In genomic region chr1:109685399-109685798, GRCh38 we compare ENCODE assay signal across 5 cellular contexts. TPM values are rescaled to one million over a fixed set of nuclear protein-coding genes. Genes with fewer than 3 reads are reported as not detected.
"Had no signal": no experiment of that assay in that cellular context is flagged by ENCODE, and none has a peak within 500 bp of the region (broad histone marks: within the 10 kb centered on the region; RNA-seq: fewer than 3 reads in every experiment).

No MANE protein-coding gene starts in this region.

RNA-seq across cellular contexts. Expression of gene GSTM1, which starts 2.2 kb away (rescaled TPM):
- total RNA-seq: GM23338, HT-29, IMR-90, K562 had no signal
- polyA plus RNA-seq: GM23338, IMR-90, K562 had no signal

RNA-seq across cellular contexts. Expression of gene GSTM2, which starts 17.5 kb away (rescaled TPM):
- total RNA-seq: HT-29 had no signal

RNA-seq across cellular contexts. Expression of gene GSTM5, which starts 26.7 kb away (rescaled TPM):
- total RNA-seq: H9, HT-29, K562 had no signal
- polyA plus RNA-seq: K562 had no signal

RNA-seq across cellular contexts. Expression of gene GSTM3, which starts 55.4 kb away (rescaled TPM):
- total RNA-seq: HT-29 had no signal
